7 cellular contexts compared by ENCODE assay signal in genomic region chr2:177753682-177754475, GRCh38.
DNase-seq lines count a peak whose midpoint lies in the region; ATAC-seq and TF ChIP-seq lines count a peak whose summit lies in the region.

No MANE protein-coding gene starts in this region.

- H3K27me3 Mint-ChIP-seq in central memory CD8-positive, alpha-beta T cell, result peaks cover 52% of the 10 kb centered on the region
- H3K27me3 Mint-ChIP-seq in Calu3 (ENCODE audit: unreplicated experiment), result no peaks in the 10 kb centered on the region

- no peak overlapping the region for H3K27ac Mint-ChIP-seq in central memory CD8-positive, alpha-beta T cell (ENCODE audit: low read depth)
- H3K27ac Mint-ChIP-seq in Calu3 (ENCODE audit: unreplicated experiment), result no peak overlapping the region

- no peaks in the 10 kb centered on the region for H3K4me1 Mint-ChIP-seq in central memory CD8-positive, alpha-beta T cell
- peaks cover 7% of the 10 kb centered on the region for H3K4me1 Mint-ChIP-seq in Calu3 (ENCODE audit: low read depth, unreplicated experiment)

- peak; percentile 3 for DNase-seq in GM12864 (ENCODE audit: low read depth)
- peak; percentile 82 for DNase-seq in NCI-H2227 treated with DMSO at 0.1 percent for 48 hours (lab: John Stamatoyannopoulos, UW)
- no peak for DNase-seq in central memory CD8-positive, alpha-beta T cell (ENCODE audit: low spot score in 2 of 2)
- DNase-seq in kidney glomerular epithelial cell (lab: John Stamatoyannopoulos, UW), result peak; percentile 78
- no peak for DNase-seq in Calu3

- no TSS peak for BruUV-seq in Calu3 (replicated peaks; lab: Mats Ljungman, UMichigan)

- CTCF ChIA-PET in Calu3 (lab: Charles Lee), result no interaction called here

- H3K27me3 ChIP-seq in stomach smooth muscle (ENCODE audit: control insufficient read depth in 1 of 2, insufficient read depth in 2 of 2, low read length in 2 of 2), result no peaks in the 10 kb centered on the region

- no peaks in the 10 kb centered on the region for H3K9me3 ChIP-seq in stomach smooth muscle (ENCODE audit: control insufficient read depth in 2 of 2, low read length in 2 of 2)

- TF ChIP-seq CTCF in GM12864 (IDR thresholded peaks at IDR 0.05; ENCODE audit: low read depth, low read length, missing control alignments), result no peak
- no peak for TF ChIP-seq CTCF in Calu3 (IDR thresholded peaks at IDR 0.05; ENCODE audit: unreplicated experiment)

- peaks cover 18% of the 10 kb centered on the region for H3K4me1 ChIP-seq in stomach smooth muscle (ENCODE audit: control insufficient read depth, insufficient read depth, low read length)

- peak overlapping the region; percentile 41 for H3K27ac ChIP-seq in stomach smooth muscle (ENCODE audit: low read length)

- no peak overlapping the region for H3K4me3 Mint-ChIP-seq in central memory CD8-positive, alpha-beta T cell
- no peak overlapping the region for H3K4me3 Mint-ChIP-seq in Calu3 (ENCODE audit: low read depth, unreplicated experiment)

- intact Hi-C loops in Calu3 (cut with micrococcal nuclease; ENCODE audit: unreplicated experiment), result loop anchor here (10.0 kb wide), 2 partner anchors 419 to 589 kb away; no protein-coding TSS in a partner anchor

- H3K9ac ChIP-seq in stomach smooth muscle (ENCODE audit: low read length in 2 of 2), result peak overlapping the region in 1 of 2 donors; percentile 20

- H3K4me3 ChIP-seq in GM12864 (ENCODE audit: low read depth, low read length) (no peak overlapping the region), stomach smooth muscle (ENCODE audit: low read length in 2 of 2) (peak overlapping the region in 1 of 2 donors; percentile 3)

- H3K36me3 ChIP-seq in stomach smooth muscle (ENCODE audit: control insufficient read depth in 2 of 2, insufficient read depth in 2 of 2, low read length in 2 of 2), result no peaks in the 10 kb centered on the region

- no peaks in the 10 kb centered on the region for H3K9me3 Mint-ChIP-seq in central memory CD8-positive, alpha-beta T cell
- H3K9me3 Mint-ChIP-seq in Calu3 (ENCODE audit: low read depth, unreplicated experiment), result no peaks in the 10 kb centered on the region

- peak; percentile 43 for ATAC-seq in central memory CD8-positive, alpha-beta T cell (replicated peaks; ENCODE audit: extremely low read depth, poor library complexity, severe bottlenecking)
- no peak for ATAC-seq in HG03378 (IDR thresholded peaks at IDR 0.05; ENCODE audit: unreplicated experiment)

- no peaks in the 10 kb centered on the region for H3K36me3 Mint-ChIP-seq in central memory CD8-positive, alpha-beta T cell (ENCODE audit: insufficient read depth)
- H3K36me3 Mint-ChIP-seq in Calu3 (ENCODE audit: insufficient read depth, unreplicated experiment), result no peaks in the 10 kb centered on the region

Comparison
In these comparisons a context has a peak if more than half of its experiments do, and no peak if none do; other contexts are left out.
1. DNase-seq: peak in GM12864 (single experiment), NCI-H2227 treated with DMSO at 0.1 percent for 48 hours (single experiment) and kidney glomerular epithelial cell (single experiment); none in central memory CD8-positive, alpha-beta T cell (0 of 2) and Calu3 (single experiment).